In the genomic region with DNA sequence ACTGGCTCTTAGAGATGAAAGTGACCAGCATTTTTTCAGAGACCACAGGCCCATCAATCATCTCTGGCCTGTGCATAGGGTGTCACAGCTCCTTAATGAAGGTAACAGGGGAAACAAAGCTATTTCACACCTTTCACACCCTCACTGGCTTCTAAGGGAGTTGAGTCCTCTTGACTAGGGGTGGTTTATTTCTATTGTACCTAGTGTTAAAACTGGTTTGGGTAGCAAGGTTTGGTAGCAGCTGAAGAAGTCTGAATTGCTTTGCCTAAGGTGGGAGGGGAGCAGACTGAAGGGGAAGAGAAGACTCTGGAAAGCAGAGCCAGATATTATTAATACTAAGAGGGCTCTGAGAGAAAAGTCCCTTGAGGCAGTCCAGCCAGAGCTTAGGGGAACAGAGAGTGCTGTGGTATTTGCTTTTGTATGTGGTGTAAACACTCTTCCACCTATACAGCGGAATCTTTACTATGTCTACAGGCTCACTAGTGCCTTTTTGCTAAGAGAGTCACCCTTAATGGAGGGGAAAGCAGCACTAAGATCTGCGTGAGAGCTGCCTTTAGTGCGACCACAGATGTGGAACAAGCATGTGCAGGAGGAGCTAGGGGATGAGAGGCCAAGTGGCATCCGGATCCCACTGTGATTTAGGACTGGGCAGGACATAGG, we compare ENCODE assay signal across 13 cellular contexts.
DNase-seq lines count a peak whose midpoint lies in the region; ATAC-seq and TF ChIP-seq lines count a peak whose summit lies in the region.
"Had no signal": no experiment of that assay in that cellular context is flagged by ENCODE, and none has a peak within 500 bp of the region (broad histone marks: within the 10 kb centered on the region; RNA-seq: fewer than 3 reads in every experiment).

No MANE protein-coding gene starts in this region.

- H3K4ac ChIP-seq in H9 (ENCODE audit: low read depth, low read length) = no peak overlapping the region
- no peak overlapping the region for H3K4ac ChIP-seq in neuronal stem cell (ENCODE audit: low read length)

- no peak overlapping the region for H3K23ac ChIP-seq in H9 (ENCODE audit: insufficient read length, low read depth, low read length)
- H3K23ac ChIP-seq in neuronal stem cell (ENCODE audit: low read depth, low read length, poor library complexity) = no peak overlapping the region

- H3K4me2 ChIP-seq in H9 (ENCODE audit: insufficient read depth, insufficient read length, low read length) (no peak overlapping the region), neuronal stem cell (ENCODE audit: insufficient read depth, low read length, poor library complexity, severe bottlenecking) (no peak overlapping the region)

- no peak for TF ChIP-seq CTCF in H9 (conservative IDR thresholded peaks at IDR 0.05)

- H4K5ac ChIP-seq in H9 (ENCODE audit: insufficient read length, low read depth, low read length) = no peak overlapping the region

- H4K8ac ChIP-seq in H9 (replicated peaks; ENCODE audit: insufficient read length, low read depth, low read length) (no peak overlapping the region), neuronal stem cell (ENCODE audit: low read depth, low read length) (no peak overlapping the region)

- H2AFZ ChIP-seq in H9 (ENCODE audit: low read length) = no peak overlapping the region
- peak overlapping the region; percentile 38 for H2AFZ ChIP-seq in neuronal stem cell (ENCODE audit: low read length)

- no peak overlapping the region for H3K4me3 Mint-ChIP-seq in H9
- no peak overlapping the region for H3K4me3 Mint-ChIP-seq in activated CD4-positive, alpha-beta memory T cell treated with anti-CD3 and anti-CD28 coated beads for 36 hours
- H3K4me3 Mint-ChIP-seq: activated CD4-positive, alpha-beta T cell treated with anti-CD3 and anti-CD28 coated beads, Interleukin-2, amount 10 ng/mL, durations not matched to agents 24 days and 14 days; CD4-positive, alpha-beta memory T cell had no signal

- peaks cover 0 to 9% of the 10 kb centered on the region in 2 experiments; a peak in 4 of 5 replicates for H3K9me3 Mint-ChIP-seq in H9
- H3K9me3 Mint-ChIP-seq in activated CD4-positive, alpha-beta memory T cell treated with anti-CD3 and anti-CD28 coated beads for 36 hours = no peaks in the 10 kb centered on the region
- H3K9me3 Mint-ChIP-seq: activated CD4-positive, alpha-beta T cell treated with anti-CD3 and anti-CD28 coated beads, Interleukin-2, amount 10 ng/mL, durations not matched to agents 24 days and 14 days had no signal

- peaks cover 2% of the 10 kb centered on the region; the same call in 1 of the 2 replicates for H3K4me1 ChIP-seq in H9 (ENCODE audit: insufficient read depth, low read length)
- peaks cover 0 to 13% of the 10 kb centered on the region in 2 donors for H3K4me1 ChIP-seq in neuronal stem cell (ENCODE audit: control insufficient read depth in 2 of 2, insufficient read depth in 1 of 2, low read depth in 1 of 2, low read length in 2 of 2)

- no peaks in the 10 kb centered on the region for H3K36me3 ChIP-seq in neuronal stem cell (replicated peaks in 1 of 2; ENCODE audit: control insufficient read depth in 2 of 2, insufficient read depth in 2 of 2, low read length in 2 of 2)

- no peak overlapping the region for H3K56ac ChIP-seq in H9 (ENCODE audit: insufficient read length, low read depth, low read length)

- no peak overlapping the region; the same call in 1 of the 2 replicates for H3K14ac ChIP-seq in H9 (ENCODE audit: insufficient read depth, low read length)
- H3K14ac ChIP-seq in neuronal stem cell (ENCODE audit: low read length) = no peak overlapping the region

- H3K27ac Mint-ChIP-seq in H9 = peak overlapping the region in 2 of 3 experiments; percentile 11 to 73; a peak in 3 of 7 replicates
- H3K27ac Mint-ChIP-seq in activated CD4-positive, alpha-beta memory T cell treated with anti-CD3 and anti-CD28 coated beads for 36 hours = no peak overlapping the region
- H3K27ac Mint-ChIP-seq: activated CD4-positive, alpha-beta T cell treated with anti-CD3 and anti-CD28 coated beads, Interleukin-2, amount 10 ng/mL, durations not matched to agents 24 days and 14 days; CD4-positive, alpha-beta memory T cell had no signal

- no peak overlapping the region for H2BK15ac ChIP-seq in H9 (ENCODE audit: low read depth, low read length)
- no peak overlapping the region for H2BK15ac ChIP-seq in neuronal stem cell (ENCODE audit: low read length)

- H2BK5ac ChIP-seq in H9 (ENCODE audit: insufficient read length, low read length) (no peak overlapping the region), neuronal stem cell (ENCODE audit: low read length) (no peak overlapping the region)

- H3K18ac ChIP-seq in H9 (ENCODE audit: insufficient read length, low read depth, low read length) = no peak overlapping the region
- H3K18ac ChIP-seq in neuronal stem cell (ENCODE audit: low read length) = no peak overlapping the region

- H3K27me3 ChIP-seq in H9 (ENCODE audit: insufficient read depth, low read length) (no peaks in the 10 kb centered on the region), neuronal stem cell (ENCODE audit: control insufficient read depth in 3 of 3, insufficient read depth in 3 of 3, low read depth in 1 of 3, low read length in 3 of 3) (no peaks in the 10 kb centered on the region)

- no CpG with 5 or more reads among the region's 4 CpGs for WGBS in H9 (ENCODE audit: extremely low coverage, insufficient read length, low lambda C conversion rate)
- no CpG with 5 or more reads among the region's 4 CpGs for WGBS in neuronal stem cell (ENCODE audit: extremely low coverage in 2 of 2, insufficient read length in 2 of 2, insufficient replicate concordance in 1 of 2), 2 donors

- H3K79me1 ChIP-seq in H9 (ENCODE audit: insufficient read depth, low read depth, low read length, poor library complexity, severe bottlenecking) (no peaks in the 10 kb centered on the region), neuronal stem cell (ENCODE audit: low read depth, low read length) (no peaks in the 10 kb centered on the region)

- H2BK12ac ChIP-seq in H9 (ENCODE audit: insufficient read length, low read depth, low read length) (no peak overlapping the region), neuronal stem cell (ENCODE audit: low read length) (no peak overlapping the region)

- H3K9me3 ChIP-seq in H9 (ENCODE audit: control insufficient read depth, low read depth, low read length) = no peaks in the 10 kb centered on the region
- peaks cover 0 to 2% of the 10 kb centered on the region in 2 donors for H3K9me3 ChIP-seq in neuronal stem cell (replicated peaks in 1 of 2; ENCODE audit: control insufficient read depth in 2 of 2, insufficient read depth in 1 of 2, low read depth in 1 of 2, low read length in 2 of 2)

- H4K91ac ChIP-seq in H9 (ENCODE audit: insufficient read length, low read depth, low read length) (no peak overlapping the region), neuronal stem cell (ENCODE audit: low read depth, low read length, poor library complexity) (no peak overlapping the region)

- no peaks in the 10 kb centered on the region for H4K20me1 ChIP-seq in H9 (ENCODE audit: control insufficient read depth, insufficient read depth, insufficient read length)

- intact Hi-C loops in activated CD4-positive, alpha-beta memory T cell treated with anti-CD3 and anti-CD28 coated beads for 36 hours (cut with micrococcal nuclease) = no loop called here

- no peak overlapping the region for H2AK5ac ChIP-seq in H9 (ENCODE audit: insufficient read length, low read length)
- H2AK5ac ChIP-seq in neuronal stem cell (ENCODE audit: low read depth, low read length) = no peak overlapping the region

- H3K27ac ChIP-seq in H9 (ENCODE audit: insufficient read length, low read depth, low read length) (no peak overlapping the region), neuronal stem cell (replicated peaks; ENCODE audit: low read length) (no peak overlapping the region)

- H3K4me3 ChIP-seq in neuronal stem cell (ENCODE audit: low read length in 2 of 2) = no peak overlapping the region

- H2BK20ac ChIP-seq in H9 (ENCODE audit: low read depth, low read length, poor library complexity, severe bottlenecking) = no peak overlapping the region

- no peak overlapping the region for H3T11ph ChIP-seq in H9 (ENCODE audit: low read length)

- H3K27me3 Mint-ChIP-seq in H9 (ENCODE audit: low read depth) = no peaks in the 10 kb centered on the region
- H3K27me3 Mint-ChIP-seq in activated CD4-positive, alpha-beta memory T cell treated with anti-CD3 and anti-CD28 coated beads for 36 hours = peaks cover 9% of the 10 kb centered on the region

- H3K4me1 Mint-ChIP-seq in H9 = peaks cover 62 to 67% of the 10 kb centered on the region in 2 experiments
- H3K4me1 Mint-ChIP-seq in activated CD4-positive, alpha-beta memory T cell treated with anti-CD3 and anti-CD28 coated beads for 36 hours (ENCODE audit: low read depth) = no peaks in the 10 kb centered on the region
- H3K4me1 Mint-ChIP-seq: activated CD4-positive, alpha-beta T cell treated with anti-CD3 and anti-CD28 coated beads, Interleukin-2, amount 10 ng/mL, durations not matched to agents 24 days and 14 days; CD4-positive, alpha-beta memory T cell had no signal

- DNase-seq in H9 = no peak
- DNase-seq in neuronal stem cell (ENCODE audit: low spot score) = no peak
- no peak for DNase-seq in pons (ENCODE audit: low spot score)
- no peak for DNase-seq in activated CD4-positive, alpha-beta T cell treated with anti-CD3 and anti-CD28 coated beads, Interleukin-2, amount 50 U/mL, for 48 hours
- no peak for DNase-seq in activated CD4-positive, alpha-beta memory T cell treated with anti-CD3 and anti-CD28 coated beads for 36 hours
- no peak for DNase-seq in stimulated activated CD4-positive, alpha-beta T cell treated with anti-CD3 and anti-CD28 coated beads, Interleukin-4, amount 100 ng/mL, for 24 hours
- DNase-seq: activated CD4-positive, alpha-beta T cell treated with anti-CD3 and anti-CD28 coated beads, Interleukin-2, amount 10 ng/mL, durations not matched to agents 24 days and 14 days; activated effector memory CD4-positive, alpha-beta T cell treated with Interleukin-2 at 50 U/mL for 16 hours; CD4-positive, alpha-beta memory T cell; NCI-H1436 treated with DMSO at 0.1 percent for 48 hours had no signal

- H3K9ac ChIP-seq in H9 (ENCODE audit: extremely low read depth, insufficient read length, low read length) = no peak overlapping the region
- no peak overlapping the region for H3K9ac ChIP-seq in neuronal stem cell (ENCODE audit: low read depth, low read length, poor library complexity)

- H3K23me2 ChIP-seq in H9 (ENCODE audit: insufficient read length, low read depth, low read length, poor library complexity, severe bottlenecking) = no peaks in the 10 kb centered on the region

- H2BK120ac ChIP-seq in H9 (ENCODE audit: low read depth, low read length, poor library complexity, severe bottlenecking) (no peak overlapping the region), neuronal stem cell (ENCODE audit: low read depth, low read length) (no peak overlapping the region)

- H3K79me2 ChIP-seq in H9 (ENCODE audit: insufficient read depth, low read length) = no peaks in the 10 kb centered on the region

- H3K36me3 Mint-ChIP-seq in H9 (ENCODE audit: insufficient read depth in 1 of 3, low read depth in 3 of 3) = peaks cover 0 to 9% (median 5%) of the 10 kb centered on the region in 3 experiments; a peak in 4 of 7 replicates
- no peaks in the 10 kb centered on the region for H3K36me3 Mint-ChIP-seq in activated CD4-positive, alpha-beta memory T cell treated with anti-CD3 and anti-CD28 coated beads for 36 hours
- H3K36me3 Mint-ChIP-seq: CD4-positive, alpha-beta memory T cell had no signal

- CTCF ChIA-PET in activated CD4-positive, alpha-beta memory T cell treated with anti-CD3 and anti-CD28 coated beads for 36 hours (lab: Charles Lee) = no interaction called here

- POLR2A ChIA-PET in activated CD4-positive, alpha-beta memory T cell treated with anti-CD3 and anti-CD28 coated beads for 36 hours (lab: Charles Lee) = no interaction called here

- peak; percentile 88 for ATAC-seq in GM18909 (IDR thresholded peaks at IDR 0.05; ENCODE audit: poor library complexity, unreplicated experiment)
- ATAC-seq in HG03378 (IDR thresholded peaks at IDR 0.05; ENCODE audit: unreplicated experiment) = peak; percentile 63
- ATAC-seq: HCT116 had no signal
